10 cellular contexts compared by ENCODE assay signal in the genomic region with DNA sequence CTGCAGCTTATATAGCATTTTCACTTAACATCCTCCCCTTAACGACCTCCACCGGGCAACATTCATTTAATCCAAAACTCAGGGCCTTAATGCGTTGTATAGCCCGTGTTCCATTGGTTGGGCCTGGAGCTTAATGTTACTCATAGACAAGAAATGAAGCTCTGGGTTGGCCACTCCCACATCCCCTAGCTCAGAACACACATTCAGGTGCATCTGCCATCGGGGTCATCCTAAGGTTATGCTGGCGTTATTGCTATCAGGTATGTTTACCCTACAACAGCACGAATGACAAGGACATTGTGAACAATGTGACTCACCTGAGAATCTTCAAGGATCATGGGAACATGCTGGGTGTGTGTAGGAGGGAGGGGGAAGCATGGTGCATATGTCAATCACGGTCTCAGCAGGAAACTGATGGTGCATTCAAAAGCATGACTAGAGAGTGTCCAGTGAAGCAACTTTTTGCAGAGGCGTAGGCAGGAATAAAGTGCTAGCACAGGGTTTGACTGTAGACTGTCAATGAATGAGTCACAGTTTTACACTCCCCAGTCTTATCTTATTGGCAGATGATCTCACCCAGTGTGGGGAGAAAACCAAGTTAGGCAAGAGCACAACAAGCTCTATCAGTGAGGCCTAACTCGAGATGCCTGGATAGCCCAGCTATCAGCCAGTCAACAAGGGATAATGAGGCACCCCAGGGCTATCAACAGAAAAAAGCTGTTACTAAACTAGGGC.
DNase-seq lines count a peak whose midpoint lies in the region; ATAC-seq and TF ChIP-seq lines count a peak whose summit lies in the region.
"Had no signal": no experiment of that assay in that cellular context is flagged by ENCODE, and none has a peak within 500 bp of the region (broad histone marks: within the 10 kb centered on the region; RNA-seq: fewer than 3 reads in every experiment).

No MANE protein-coding gene starts in this region.

- H3K4me3 Mint-ChIP-seq in activated T-helper 17 cell treated with anti-CD3 and anti-CD28 coated beads, Interleukin-2, amount 50 U/mL, for 72 hours: no peak overlapping the region

- TF ChIP-seq CTCF in vagina (IDR thresholded peaks at IDR 0.05): no peak

- no peak overlapping the region for H3K27ac Mint-ChIP-seq in activated T-helper 17 cell treated with anti-CD3 and anti-CD28 coated beads, Interleukin-2, amount 50 U/mL, for 72 hours
- H3K27ac Mint-ChIP-seq: activated naive CD4-positive, alpha-beta T cell treated with anti-CD3 and anti-CD28 coated beads, Interleukin-2, amount 50 U/mL, for 72 hours had no signal

- ATAC-seq in Right ventricle myocardium inferior (peak; percentile 89), HG03571 (IDR thresholded peaks at IDR 0.05; ENCODE audit: unreplicated experiment) (no peak), HG03045 (IDR thresholded peaks at IDR 0.05; ENCODE audit: unreplicated experiment) (no peak)
- ATAC-seq in activated T-helper 17 cell treated with anti-CD3 and anti-CD28 coated beads, Interleukin-2, amount 50 U/mL, for 72 hours (replicated peaks): peak; percentile 56

- no peaks in the 10 kb centered on the region for H3K9me3 Mint-ChIP-seq in activated T-helper 17 cell treated with anti-CD3 and anti-CD28 coated beads, Interleukin-2, amount 50 U/mL, for 72 hours
- H3K9me3 Mint-ChIP-seq: activated naive CD4-positive, alpha-beta T cell treated with anti-CD3 and anti-CD28 coated beads, Interleukin-2, amount 50 U/mL, for 72 hours had no signal

- no peak overlapping the region for H3K4me3 ChIP-seq in vagina
- H3K4me3 ChIP-seq: BLaER1 treated with 17β-estradiol and CSF1 and Interleukin-3, amounts not matched to agents 10 nM and 100 nM had no signal

- no peaks in the 10 kb centered on the region for H3K36me3 Mint-ChIP-seq in activated T-helper 17 cell treated with anti-CD3 and anti-CD28 coated beads, Interleukin-2, amount 50 U/mL, for 72 hours (ENCODE audit: low read depth)
- H3K36me3 Mint-ChIP-seq: activated naive CD4-positive, alpha-beta T cell treated with anti-CD3 and anti-CD28 coated beads, Interleukin-2, amount 50 U/mL, for 72 hours had no signal

- no peak for TF ChIP-seq POLR2A in vagina (IDR thresholded peaks at IDR 0.05)

- H3K9me3 ChIP-seq in vagina: no peaks in the 10 kb centered on the region
- H3K9me3 ChIP-seq: BLaER1 treated with 17β-estradiol and CSF1 and Interleukin-3, amounts not matched to agents 10 nM and 100 nM had no signal

- no peaks in the 10 kb centered on the region for H3K27me3 ChIP-seq in vagina
- H3K27me3 ChIP-seq: BLaER1 treated with 17β-estradiol and CSF1 and Interleukin-3, amounts not matched to agents 10 nM and 100 nM had no signal

- H3K27ac ChIP-seq in vagina: peak overlapping the region; percentile 71

- peaks cover 51% of the 10 kb centered on the region for H3K4me1 ChIP-seq in vagina

- DNase-seq in Right ventricle myocardium inferior (ENCODE audit: missing footprints) (peak; percentile 49), cardiac septum (ENCODE audit: low spot score) (no peak), iPS-NIHi7 (ENCODE audit: extremely low spot score) (peak; percentile 41), vagina (ENCODE audit: extremely low spot score in 2 of 2) (no peak), posterior cingulate gyrus (no peak)

- intact Hi-C loops in Right ventricle myocardium inferior (cut with DNase I): loop anchor here (10.0 kb wide), 1 partner anchor 116 kb away; no protein-coding TSS in a partner anchor
- intact Hi-C loops in cardiac septum (cut with DNase I): no loop called here
- intact Hi-C loops in vagina (cut with DNase I): no loop called here
- intact Hi-C loops in posterior cingulate gyrus (cut with DNase I): no loop called here

- H3K36me3 ChIP-seq in vagina: no peaks in the 10 kb centered on the region
- H3K36me3 ChIP-seq: BLaER1 treated with 17β-estradiol and CSF1 and Interleukin-3, amounts not matched to agents 10 nM and 100 nM had no signal

- peaks cover 3% of the 10 kb centered on the region for H3K27me3 Mint-ChIP-seq in activated T-helper 17 cell treated with anti-CD3 and anti-CD28 coated beads, Interleukin-2, amount 50 U/mL, for 72 hours

- no peaks in the 10 kb centered on the region for H3K4me1 Mint-ChIP-seq in activated T-helper 17 cell treated with anti-CD3 and anti-CD28 coated beads, Interleukin-2, amount 50 U/mL, for 72 hours

Comparison
In these comparisons a context has a peak if more than half of its experiments do, and no peak if none do; other contexts are left out.
1. DNase-seq: peak in Right ventricle myocardium inferior (single experiment) and iPS-NIHi7 (single experiment); none in cardiac septum (single experiment), vagina (0 of 2) and posterior cingulate gyrus (0 of 10).
2. ATAC-seq: peak in Right ventricle myocardium inferior (single experiment) and activated T-helper 17 cell treated with anti-CD3 and anti-CD28 coated beads, Interleukin-2, amount 50 U/mL, for 72 hours (single experiment); none in HG03571 (single experiment) and HG03045 (single experiment).